In the genomic region with DNA sequence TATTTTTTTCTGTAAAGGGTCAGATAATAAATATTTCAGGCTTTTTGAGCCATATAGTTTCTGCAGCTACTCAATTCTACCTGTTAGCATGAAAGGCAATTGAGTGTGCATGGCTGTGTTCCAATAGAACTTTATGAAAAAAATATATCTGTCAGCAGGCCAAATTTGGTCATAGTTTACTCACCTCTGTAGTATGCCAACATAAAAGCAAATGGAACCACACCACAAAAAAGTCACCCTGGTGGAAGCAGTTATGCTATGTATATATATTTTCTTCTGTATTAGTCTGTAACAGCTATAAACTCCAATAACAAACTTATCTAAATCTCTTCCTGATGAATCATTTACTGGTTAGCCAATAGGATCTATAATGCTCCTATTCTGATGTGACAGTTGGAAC, we compare ENCODE assay signal across 3 cellular contexts.
TF ChIP-seq lines count a peak whose summit lies in the region.

No MANE protein-coding gene starts in this region.

TF ChIP-seq in SK-N-SH, 30 proteins besides CTCF, POLR2A, EP300 and RAD21:
- TF ChIP-seq JUND (IDR thresholded peaks at IDR 0.05) (no peak), RXRA (IDR thresholded peaks at IDR 0.05; ENCODE audit: borderline replicate concordance, low read depth) (no peak), NFIC (IDR thresholded peaks at IDR 0.05; ENCODE audit: borderline replicate concordance) (peak; percentile 50; the same call in 1 of the 2 replicates)

TF ChIP-seq in SK-N-SH treated with all-trans-retinoic acid at 6 μM for 48 hours, 23 proteins besides CTCF, POLR2A, EP300 and RAD21:
- no peak for TF ChIP-seq ZNF8 (CRISPR knock-in tag; IDR thresholded peaks at IDR 0.05)
- TF ChIP-seq, protein P1, sequence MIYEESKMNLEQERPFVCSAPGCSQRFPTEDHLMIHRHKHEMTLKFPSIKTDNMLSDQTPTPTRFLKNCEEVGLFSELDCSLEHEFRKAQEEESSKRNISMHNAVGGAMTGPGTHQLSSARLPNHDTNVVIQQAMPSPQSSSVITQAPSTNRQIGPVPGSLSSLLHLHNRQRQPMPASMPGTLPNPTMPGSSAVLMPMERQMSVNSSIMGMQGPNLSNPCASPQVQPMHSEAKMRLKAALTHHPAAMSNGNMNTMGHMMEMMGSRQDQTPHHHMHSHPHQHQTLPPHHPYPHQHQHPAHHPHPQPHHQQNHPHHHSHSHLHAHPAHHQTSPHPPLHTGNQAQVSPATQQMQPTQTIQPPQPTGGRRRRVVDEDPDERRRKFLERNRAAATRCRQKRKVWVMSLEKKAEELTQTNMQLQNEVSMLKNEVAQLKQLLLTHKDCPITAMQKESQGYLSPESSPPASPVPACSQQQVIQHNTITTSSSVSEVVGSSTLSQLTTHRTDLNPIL (CRISPR knock-in tag; IDR thresholded peaks at IDR 0.05; ENCODE audit: low read depth), result no peak
- no peak for TF ChIP-seq PPARA (CRISPR knock-in tag; IDR thresholded peaks at IDR 0.05; ENCODE audit: borderline replicate concordance)
- TF ChIP-seq ZFP3 (CRISPR knock-in tag; IDR thresholded peaks at IDR 0.05), result no peak
- no peak for TF ChIP-seq ZFP30 (CRISPR knock-in tag; IDR thresholded peaks at IDR 0.05)
- no peak for TF ChIP-seq CSDC2 (CRISPR knock-in tag; IDR thresholded peaks at IDR 0.05)
- TF ChIP-seq, protein P2, sequence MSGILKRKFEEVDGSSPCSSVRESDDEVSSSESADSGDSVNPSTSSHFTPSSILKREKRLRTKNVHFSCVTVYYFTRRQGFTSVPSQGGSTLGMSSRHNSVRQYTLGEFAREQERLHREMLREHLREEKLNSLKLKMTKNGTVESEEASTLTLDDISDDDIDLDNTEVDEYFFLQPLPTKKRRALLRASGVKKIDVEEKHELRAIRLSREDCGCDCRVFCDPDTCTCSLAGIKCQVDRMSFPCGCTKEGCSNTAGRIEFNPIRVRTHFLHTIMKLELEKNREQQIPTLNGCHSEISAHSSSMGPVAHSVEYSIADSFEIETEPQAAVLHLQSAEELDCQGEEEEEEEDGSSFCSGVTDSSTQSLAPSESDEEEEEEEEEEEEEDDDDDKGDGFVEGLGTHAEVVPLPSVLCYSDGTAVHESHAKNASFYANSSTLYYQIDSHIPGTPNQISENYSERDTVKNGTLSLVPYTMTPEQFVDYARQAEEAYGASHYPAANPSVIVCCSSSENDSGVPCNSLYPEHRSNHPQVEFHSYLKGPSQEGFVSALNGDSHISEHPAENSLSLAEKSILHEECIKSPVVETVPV (CRISPR knock-in tag; IDR thresholded peaks at IDR 0.05), result no peak
- TF ChIP-seq, protein P3, sequence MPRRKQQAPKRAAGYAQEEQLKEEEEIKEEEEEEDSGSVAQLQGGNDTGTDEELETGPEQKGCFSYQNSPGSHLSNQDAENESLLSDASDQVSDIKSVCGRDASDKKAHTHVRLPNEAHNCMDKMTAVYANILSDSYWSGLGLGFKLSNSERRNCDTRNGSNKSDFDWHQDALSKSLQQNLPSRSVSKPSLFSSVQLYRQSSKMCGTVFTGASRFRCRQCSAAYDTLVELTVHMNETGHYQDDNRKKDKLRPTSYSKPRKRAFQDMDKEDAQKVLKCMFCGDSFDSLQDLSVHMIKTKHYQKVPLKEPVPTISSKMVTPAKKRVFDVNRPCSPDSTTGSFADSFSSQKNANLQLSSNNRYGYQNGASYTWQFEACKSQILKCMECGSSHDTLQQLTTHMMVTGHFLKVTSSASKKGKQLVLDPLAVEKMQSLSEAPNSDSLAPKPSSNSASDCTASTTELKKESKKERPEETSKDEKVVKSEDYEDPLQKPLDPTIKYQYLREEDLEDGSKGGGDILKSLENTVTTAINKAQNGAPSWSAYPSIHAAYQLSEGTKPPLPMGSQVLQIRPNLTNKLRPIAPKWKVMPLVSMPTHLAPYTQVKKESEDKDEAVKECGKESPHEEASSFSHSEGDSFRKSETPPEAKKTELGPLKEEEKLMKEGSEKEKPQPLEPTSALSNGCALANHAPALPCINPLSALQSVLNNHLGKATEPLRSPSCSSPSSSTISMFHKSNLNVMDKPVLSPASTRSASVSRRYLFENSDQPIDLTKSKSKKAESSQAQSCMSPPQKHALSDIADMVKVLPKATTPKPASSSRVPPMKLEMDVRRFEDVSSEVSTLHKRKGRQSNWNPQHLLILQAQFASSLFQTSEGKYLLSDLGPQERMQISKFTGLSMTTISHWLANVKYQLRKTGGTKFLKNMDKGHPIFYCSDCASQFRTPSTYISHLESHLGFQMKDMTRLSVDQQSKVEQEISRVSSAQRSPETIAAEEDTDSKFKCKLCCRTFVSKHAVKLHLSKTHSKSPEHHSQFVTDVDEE (CRISPR knock-in tag; IDR thresholded peaks at IDR 0.05), result no peak
- no peak for TF ChIP-seq TOX (CRISPR knock-in tag; IDR thresholded peaks at IDR 0.05; ENCODE audit: borderline replicate concordance)
- no peak for TF ChIP-seq ZNF70 (CRISPR knock-in tag; IDR thresholded peaks at IDR 0.05)
- no peak for TF ChIP-seq ARNTL (CRISPR knock-in tag; IDR thresholded peaks at IDR 0.05; ENCODE audit: borderline replicate concordance, low read depth)
- TF ChIP-seq ESRRG (CRISPR knock-in tag; IDR thresholded peaks at IDR 0.05), result no peak
- TF ChIP-seq, protein P4, sequence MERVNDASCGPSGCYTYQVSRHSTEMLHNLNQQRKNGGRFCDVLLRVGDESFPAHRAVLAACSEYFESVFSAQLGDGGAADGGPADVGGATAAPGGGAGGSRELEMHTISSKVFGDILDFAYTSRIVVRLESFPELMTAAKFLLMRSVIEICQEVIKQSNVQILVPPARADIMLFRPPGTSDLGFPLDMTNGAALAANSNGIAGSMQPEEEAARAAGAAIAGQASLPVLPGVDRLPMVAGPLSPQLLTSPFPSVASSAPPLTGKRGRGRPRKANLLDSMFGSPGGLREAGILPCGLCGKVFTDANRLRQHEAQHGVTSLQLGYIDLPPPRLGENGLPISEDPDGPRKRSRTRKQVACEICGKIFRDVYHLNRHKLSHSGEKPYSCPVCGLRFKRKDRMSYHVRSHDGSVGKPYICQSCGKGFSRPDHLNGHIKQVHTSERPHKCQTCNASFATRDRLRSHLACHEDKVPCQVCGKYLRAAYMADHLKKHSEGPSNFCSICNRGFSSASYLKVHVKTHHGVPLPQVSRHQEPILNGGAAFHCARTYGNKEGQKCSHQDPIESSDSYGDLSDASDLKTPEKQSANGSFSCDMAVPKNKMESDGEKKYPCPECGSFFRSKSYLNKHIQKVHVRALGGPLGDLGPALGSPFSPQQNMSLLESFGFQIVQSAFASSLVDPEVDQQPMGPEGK (CRISPR knock-in tag; IDR thresholded peaks at IDR 0.05; ENCODE audit: borderline replicate concordance), result no peak
- TF ChIP-seq OSR1 (CRISPR knock-in tag; IDR thresholded peaks at IDR 0.05), result no peak

TF ChIP-seq in IMR-90, 13 proteins besides CTCF, POLR2A, EP300 and RAD21:
- no peak for TF ChIP-seq MAZ (IDR thresholded peaks at IDR 0.05; ENCODE audit: borderline replicate concordance, low read depth, low read length)
- TF ChIP-seq, protein P5, sequence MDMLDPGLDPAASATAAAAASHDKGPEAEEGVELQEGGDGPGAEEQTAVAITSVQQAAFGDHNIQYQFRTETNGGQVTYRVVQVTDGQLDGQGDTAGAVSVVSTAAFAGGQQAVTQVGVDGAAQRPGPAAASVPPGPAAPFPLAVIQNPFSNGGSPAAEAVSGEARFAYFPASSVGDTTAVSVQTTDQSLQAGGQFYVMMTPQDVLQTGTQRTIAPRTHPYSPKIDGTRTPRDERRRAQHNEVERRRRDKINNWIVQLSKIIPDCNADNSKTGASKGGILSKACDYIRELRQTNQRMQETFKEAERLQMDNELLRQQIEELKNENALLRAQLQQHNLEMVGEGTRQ (IDR thresholded peaks at IDR 0.05; ENCODE audit: low read depth, low read length), result no peak
- no peak for TF ChIP-seq FOS (IDR thresholded peaks at IDR 0.05; ENCODE audit: low read depth, low read length)
- no peak for TF ChIP-seq SMC3 (IDR thresholded peaks at IDR 0.05; ENCODE audit: low read depth, low read length)
- TF ChIP-seq MXI1 (IDR thresholded peaks at IDR 0.05; ENCODE audit: borderline replicate concordance, low read depth, low read length), result no peak
- TF ChIP-seq RFX5 (IDR thresholded peaks at IDR 0.05; ENCODE audit: low read depth, low read length), result no peak
- no peak for TF ChIP-seq CHD1 (IDR thresholded peaks at IDR 0.05; ENCODE audit: low read depth, low read length)
- no peak for TF ChIP-seq MAFK (IDR thresholded peaks at IDR 0.05; ENCODE audit: low read depth, low read length)
- TF ChIP-seq CEBPB (IDR thresholded peaks at IDR 0.05; ENCODE audit: low read depth, low read length), result no peak
- TF ChIP-seq RCOR1 (IDR thresholded peaks at IDR 0.05; ENCODE audit: insufficient replicate concordance, low read length), result no peak
- TF ChIP-seq, protein P6, sequence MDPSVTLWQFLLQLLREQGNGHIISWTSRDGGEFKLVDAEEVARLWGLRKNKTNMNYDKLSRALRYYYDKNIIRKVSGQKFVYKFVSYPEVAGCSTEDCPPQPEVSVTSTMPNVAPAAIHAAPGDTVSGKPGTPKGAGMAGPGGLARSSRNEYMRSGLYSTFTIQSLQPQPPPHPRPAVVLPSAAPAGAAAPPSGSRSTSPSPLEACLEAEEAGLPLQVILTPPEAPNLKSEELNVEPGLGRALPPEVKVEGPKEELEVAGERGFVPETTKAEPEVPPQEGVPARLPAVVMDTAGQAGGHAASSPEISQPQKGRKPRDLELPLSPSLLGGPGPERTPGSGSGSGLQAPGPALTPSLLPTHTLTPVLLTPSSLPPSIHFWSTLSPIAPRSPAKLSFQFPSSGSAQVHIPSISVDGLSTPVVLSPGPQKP (IDR thresholded peaks at IDR 0.05; ENCODE audit: borderline replicate concordance, low read depth, low read length), result no peak
- TF ChIP-seq NFE2L2 (IDR thresholded peaks at IDR 0.05; ENCODE audit: low read depth, low read length), result no peak
- no peak for TF ChIP-seq BHLHE40 (IDR thresholded peaks at IDR 0.05; ENCODE audit: low read depth, low read length)
